ENCODE assay signal across 1 cellular context in genomic region chr11:120172054-120172881, GRCh38.
A peak's percentile ranks its signal among the peaks of the same experiment; 100 is the strongest.
TF ChIP-seq lines count a peak whose summit lies in the region.

No MANE protein-coding gene starts in this region.

TF ChIP-seq in GM12878, 131 proteins besides CTCF, POLR2A, EP300 and RAD21 (continued from another document):
- TF ChIP-seq E4F1 (IDR thresholded peaks at IDR 0.05; ENCODE audit: borderline replicate concordance, partially characterized antibody), result no peak
- TF ChIP-seq NFIC (IDR thresholded peaks at IDR 0.05; ENCODE audit: low read depth, low read length), result no peak
- TF ChIP-seq ZBTB11 (CRISPR knock-in tag; IDR thresholded peaks at IDR 0.05), result no peak
- no peak for TF ChIP-seq MEF2A (IDR thresholded peaks at IDR 0.05; ENCODE audit: insufficient read depth, low read depth, low read length)
- TF ChIP-seq BRCA1 (IDR thresholded peaks at IDR 0.05; ENCODE audit: low read depth, low read length), result no peak
- peak; percentile 17; the same call in 1 of the 2 replicates for TF ChIP-seq IKZF1 (conservative IDR thresholded peaks at IDR 0.05)
- TF ChIP-seq ZSCAN29 (IDR thresholded peaks at IDR 0.05), result no peak
- TF ChIP-seq BMI1 (IDR thresholded peaks at IDR 0.05; ENCODE audit: borderline replicate concordance), result no peak
- no peak for TF ChIP-seq BACH1 (IDR thresholded peaks at IDR 0.05; ENCODE audit: borderline replicate concordance)
- peak; percentile 43; the same call in 1 of the 2 replicates for TF ChIP-seq HDGF (IDR thresholded peaks at IDR 0.05)
- peak; percentile 45; the same call in 1 of the 2 replicates for TF ChIP-seq RB1 (IDR thresholded peaks at IDR 0.05; ENCODE audit: borderline replicate concordance)
- no peak for TF ChIP-seq FOXM1 (IDR thresholded peaks at IDR 0.05; ENCODE audit: low read depth, low read length)
- 0 out of 2 replicates have a peak, but pooled peaks have one; percentile 21 for TF ChIP-seq DPF2 (IDR thresholded peaks at IDR 0.05)
- no peak for TF ChIP-seq RAD51 (IDR thresholded peaks at IDR 0.05)
- peak; percentile 41; the same call in 1 of the 2 replicates for TF ChIP-seq LARP7 (IDR thresholded peaks at IDR 0.05)
- TF ChIP-seq YY1 (IDR thresholded peaks at IDR 0.05; ENCODE audit: low read depth, low read length), result 0 out of 2 replicates have a peak, but pooled peaks have one; percentile 49
- TF ChIP-seq SMC3 (IDR thresholded peaks at IDR 0.05; ENCODE audit: borderline replicate concordance, low read length), result peak; percentile 97
- TF ChIP-seq BHLHE40 (IDR thresholded peaks at IDR 0.05; ENCODE audit: borderline replicate concordance in 1 of 2, low read depth in 2 of 2, low read length in 1 of 2), result peak in 1 of 2 experiments; percentile 45; a peak in 1 of 4 replicates
- no peak for TF ChIP-seq CREM (IDR thresholded peaks at IDR 0.05; ENCODE audit: low read depth)
- TF ChIP-seq E2F8 (IDR thresholded peaks at IDR 0.05; ENCODE audit: low read depth, partially characterized antibody), result no peak
